ENCODE assay signal across 9 cellular contexts in the genomic region with DNA sequence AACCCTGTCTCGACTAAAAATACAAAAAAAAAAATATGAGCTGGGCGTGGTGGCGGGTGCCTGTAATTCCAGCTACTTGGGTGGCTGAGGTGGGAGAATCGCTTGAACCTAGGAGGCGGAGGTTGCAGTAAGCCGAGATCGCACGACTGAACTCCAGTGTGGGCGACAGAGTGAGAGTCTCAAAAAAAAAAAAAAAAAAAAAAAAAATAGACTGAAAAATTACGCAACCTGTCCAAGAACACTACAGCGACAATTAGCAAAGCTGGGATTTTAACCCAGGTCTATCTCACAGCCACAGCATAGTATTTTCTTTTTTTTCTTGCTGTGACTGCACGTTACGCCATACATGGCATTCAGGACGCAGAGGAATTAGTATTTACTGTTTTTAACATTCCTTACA. TPM values are rescaled to one million over a fixed set of nuclear protein-coding genes. Genes with fewer than 3 reads are reported as not detected.
DNase-seq lines count a peak whose midpoint lies in the region; ATAC-seq and TF ChIP-seq lines count a peak whose summit lies in the region.
"Had no signal": no experiment of that assay in that cellular context is flagged by ENCODE, and none has a peak within 500 bp of the region (broad histone marks: within the 10 kb centered on the region; RNA-seq: fewer than 3 reads in every experiment).

No MANE protein-coding gene starts in this region.

- H3K27me3 Mint-ChIP-seq in activated CD8-positive, alpha-beta memory T cell treated with anti-CD3 and anti-CD28 coated beads, Interleukin-2, amount 10 ng/mL, durations not matched to agents 7 days and 5 days, result no peaks in the 10 kb centered on the region

- H3K4me1 Mint-ChIP-seq in activated CD8-positive, alpha-beta memory T cell treated with anti-CD3 and anti-CD28 coated beads, Interleukin-2, amount 10 ng/mL, durations not matched to agents 7 days and 5 days, result peaks cover 21% of the 10 kb centered on the region

- peaks cover 4% of the 10 kb centered on the region for H3K9me3 Mint-ChIP-seq in activated CD8-positive, alpha-beta memory T cell treated with anti-CD3 and anti-CD28 coated beads, Interleukin-2, amount 10 ng/mL, durations not matched to agents 7 days and 5 days (ENCODE audit: low read depth)
- peaks cover 6 to 15% of the 10 kb centered on the region in 2 donors for H3K9me3 Mint-ChIP-seq in activated naive CD4-positive, alpha-beta T cell treated with anti-CD3 and anti-CD28 coated beads, Interleukin-2, amount 50 U/mL, for 72 hours

- peak overlapping the region in 1 of 3 donors; percentile 99 for H3K27ac ChIP-seq in thyroid gland

- H3K27me3 ChIP-seq in kidney epithelial cell (ENCODE audit: control insufficient read depth, insufficient read depth, low read length) (no peaks in the 10 kb centered on the region), thyroid gland (no peaks in the 10 kb centered on the region)

- 90 to 92% methylated on average over 14 of the region's 14 CpGs for WGBS in thyroid gland, 2 donors

- H3K4me1 ChIP-seq in thyroid gland, result peaks cover 13 to 18% of the 10 kb centered on the region in 2 donors

- peak overlapping the region; percentile 97 for H3K4me3 ChIP-seq in kidney epithelial cell (ENCODE audit: low read depth, low read length)
- peak overlapping the region in 2 of 3 donors; percentile 73 to 99 for H3K4me3 ChIP-seq in thyroid gland (replicated peaks in 1 of 3)

- intact Hi-C loops in thyroid gland (cut with DNase I), result loop anchor here (10.0 kb wide), 1 partner anchor 55 kb away; no protein-coding TSS in a partner anchor

- H3K36me3 ChIP-seq in kidney epithelial cell (ENCODE audit: control insufficient read depth, insufficient read depth, low read length) (no peaks in the 10 kb centered on the region), thyroid gland (no peaks in the 10 kb centered on the region)

- H3K36me3 Mint-ChIP-seq in activated CD8-positive, alpha-beta memory T cell treated with anti-CD3 and anti-CD28 coated beads, Interleukin-2, amount 10 ng/mL, durations not matched to agents 7 days and 5 days, result peaks cover 29% of the 10 kb centered on the region
- peaks cover 21 to 32% of the 10 kb centered on the region in 2 donors for H3K36me3 Mint-ChIP-seq in activated naive CD4-positive, alpha-beta T cell treated with anti-CD3 and anti-CD28 coated beads, Interleukin-2, amount 50 U/mL, for 72 hours

- no peak for ATAC-seq in activated CD8-positive, alpha-beta memory T cell treated with anti-CD3 and anti-CD28 coated beads, Interleukin-2, amount 10 ng/mL, durations not matched to agents 7 days and 5 days
- no peak for ATAC-seq in activated naive CD4-positive, alpha-beta T cell treated with anti-CD3 and anti-CD28 coated beads, Interleukin-2, amount 50 U/mL, for 72 hours
- no peak for ATAC-seq in GM21360 (IDR thresholded peaks at IDR 0.05; ENCODE audit: unreplicated experiment)

- TF ChIP-seq CTCF in kidney epithelial cell (IDR thresholded peaks at IDR 0.05; ENCODE audit: insufficient read depth, low read length, poor library complexity, severe bottlenecking) (no peak), thyroid gland (IDR thresholded peaks at IDR 0.05) (no peak)

- CTCF ChIA-PET in activated CD8-positive, alpha-beta memory T cell treated with anti-CD3 and anti-CD28 coated beads, Interleukin-2, amount 10 ng/mL, durations not matched to agents 7 days and 5 days (lab: Charles Lee), result interaction anchor here (2.6 kb wide), 1 partner anchor 112 kb away, joined by 7 read pairs; a partner anchor contains a TSS

- peak overlapping the region; percentile 99 for H3K27ac Mint-ChIP-seq in activated CD8-positive, alpha-beta memory T cell treated with anti-CD3 and anti-CD28 coated beads, Interleukin-2, amount 10 ng/mL, durations not matched to agents 7 days and 5 days
- H3K27ac Mint-ChIP-seq in activated naive CD4-positive, alpha-beta T cell treated with anti-CD3 and anti-CD28 coated beads, Interleukin-2, amount 50 U/mL, for 72 hours, result peak overlapping the region; percentile 98 to 100

- H3K9me3 ChIP-seq in thyroid gland, result no peaks in the 10 kb centered on the region

- peak overlapping the region; percentile 98 for H3K4me3 Mint-ChIP-seq in activated CD8-positive, alpha-beta memory T cell treated with anti-CD3 and anti-CD28 coated beads, Interleukin-2, amount 10 ng/mL, durations not matched to agents 7 days and 5 days

- DNase-seq in activated CD8-positive, alpha-beta memory T cell treated with anti-CD3 and anti-CD28 coated beads, Interleukin-2, amount 10 ng/mL, durations not matched to agents 7 days and 5 days, result no peak
- DNase-seq in activated CD8-positive, alpha-beta memory T cell treated with anti-CD3 and anti-CD28 coated beads for 24 hours, result no peak
- DNase-seq in activated naive CD4-positive, alpha-beta T cell treated with anti-CD3 and anti-CD28 coated beads, Interleukin-2, amount 50 U/mL, for 72 hours (ENCODE audit: low spot score in 2 of 2), result no peak
- DNase-seq in kidney epithelial cell (ENCODE audit: low read depth) (no peak), thyroid gland (no peak), LoVo (ENCODE audit: low spot score) (no peak), GM19238 (ENCODE audit: insufficient read length, low spot score) (no peak)
- DNase-seq: NCI-H1694 treated with DMSO at 0.1 percent for 48 hours had no signal

- no peak for TF ChIP-seq POLR2A in thyroid gland (IDR thresholded peaks at IDR 0.05)

RNA-seq across cellular contexts. Expression of a gene that starts 1.1 kb away (rescaled TPM):
- 10 to 100 TPM; 21.7 to 25.6 TPM for total RNA-seq in activated CD8-positive, alpha-beta memory T cell treated with anti-CD3 and anti-CD28 coated beads, Interleukin-2, amount 10 ng/mL, durations not matched to agents 7 days and 5 days
- 10 to 100 TPM; 21.5 to 23.0 TPM for total RNA-seq in activated naive CD4-positive, alpha-beta T cell treated with anti-CD3 and anti-CD28 coated beads, Interleukin-2, amount 50 U/mL, for 72 hours
- total RNA-seq in kidney epithelial cell (20.6 and 23.2 TPM in 2 replicates), thyroid gland (10 to 100 TPM; 31.0 to 55.1 (median 47.9) TPM)
